16 cellular contexts compared by ENCODE assay signal in the genomic region with DNA sequence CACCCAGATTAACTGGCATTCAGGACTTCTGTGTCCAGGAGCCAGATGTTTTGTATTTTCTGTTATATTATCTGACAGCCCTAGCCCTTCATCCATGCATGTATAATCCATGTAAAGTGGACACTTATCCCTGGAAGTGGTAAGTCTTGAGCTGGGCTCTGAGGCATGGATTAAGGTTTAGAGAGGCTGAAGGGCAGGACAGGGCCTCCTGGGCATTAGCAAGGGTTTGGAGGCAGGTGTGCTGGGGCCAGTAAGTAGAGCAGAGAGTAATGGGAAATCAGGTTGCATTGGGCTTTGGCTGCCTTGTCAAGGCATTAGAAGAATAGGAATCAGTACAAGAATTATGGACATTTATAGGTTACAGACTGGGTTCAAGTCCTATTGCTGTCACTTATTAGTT.
DNase-seq lines count a peak whose midpoint lies in the region; ATAC-seq and TF ChIP-seq lines count a peak whose summit lies in the region.
"Had no signal": no experiment of that assay in that cellular context is flagged by ENCODE, and none has a peak within 500 bp of the region (broad histone marks: within the 10 kb centered on the region; RNA-seq: fewer than 3 reads in every experiment).

No MANE protein-coding gene starts in this region.

- no peaks in the 10 kb centered on the region for H3K9me3 ChIP-seq in WERI-Rb-1 (ENCODE audit: severe bottlenecking)
- H3K9me3 ChIP-seq: BLaER1, Caco-2 had no signal

- ATAC-seq in left colon: no peak
- ATAC-seq: GM12878 had no signal

- H3K27ac ChIP-seq in WERI-Rb-1: no peak overlapping the region
- H3K27ac ChIP-seq: BLaER1 had no signal

- no peaks in the 10 kb centered on the region for H3K27me3 ChIP-seq in WERI-Rb-1 (ENCODE audit: insufficient read depth, low read depth, severe bottlenecking)
- H3K27me3 ChIP-seq: BLaER1 had no signal

- no peak overlapping the region for H3K4me3 ChIP-seq in WERI-Rb-1 (ENCODE audit: low read depth, low read length)
- H3K4me3 ChIP-seq: BLaER1, GM12878 had no signal

- H3K36me3 ChIP-seq in WERI-Rb-1: no peaks in the 10 kb centered on the region
- H3K36me3 ChIP-seq: BLaER1 had no signal

- TF ChIP-seq CTCF in WERI-Rb-1 (IDR thresholded peaks at IDR 0.05; ENCODE audit: low read depth, low read length): no peak

- DNase-seq in NCI-H1417 (lab: John Stamatoyannopoulos, UW): peak in 2 of 3 experiments; percentile 36 to 66
- DNase-seq in NCI-H1417 treated with DMSO at 0.1 percent for 48 hours (lab: John Stamatoyannopoulos, UW): no peak
- peak; percentile 42 for DNase-seq in DMS79 (lab: John Stamatoyannopoulos, UW)
- peak; percentile 56 for DNase-seq in NCI-H69 (lab: John Stamatoyannopoulos, UW)
- peak; percentile 92 for DNase-seq in WERI-Rb-1
- DNase-seq in left colon: no peak
- DNase-seq in OCI-M2 (lab: John Stamatoyannopoulos, UW; ENCODE audit: unreplicated experiment): no peak
- DNase-seq in stimulated activated naive CD4-positive, alpha-beta T cell treated with Interleukin-2 at 50 U/mL for 16 hours (lab: John Stamatoyannopoulos, UW): no peak
- DNase-seq: 8988T; AML-193; Caco-2; CD8-positive, alpha-beta memory T cell; GOT3; H9 had no signal

- intact Hi-C loops in left colon (cut with DNase I, micrococcal nuclease): loop anchor here in 1 of 2 donors (10.0 kb wide), 1 partner anchor 1154 kb away; no protein-coding TSS in a partner anchor

Comparison
In these comparisons a context has a peak if more than half of its experiments do, and no peak if none do; other contexts are left out.
1. DNase-seq: peak in NCI-H1417 (2 of 3), DMS79 (single experiment), NCI-H69 (single experiment) and WERI-Rb-1 (single experiment); none in NCI-H1417 treated with DMSO at 0.1 percent for 48 hours (single experiment), left colon (0 of 2), OCI-M2 (single experiment) and stimulated activated naive CD4-positive, alpha-beta T cell treated with Interleukin-2 at 50 U/mL for 16 hours (single experiment).